2 cellular contexts compared by ENCODE assay signal in genomic region chr19:35549879-35550523, GRCh38.
TF ChIP-seq lines count a peak whose summit lies in the region.

No MANE protein-coding gene starts in this region.

TF ChIP-seq in GM12878, 131 proteins besides CTCF, POLR2A, EP300 and RAD21:
- TF ChIP-seq DPF2 (IDR thresholded peaks at IDR 0.05), result peak; percentile 41; the same call in 1 of the 2 replicates
- TF ChIP-seq, protein P1, sequence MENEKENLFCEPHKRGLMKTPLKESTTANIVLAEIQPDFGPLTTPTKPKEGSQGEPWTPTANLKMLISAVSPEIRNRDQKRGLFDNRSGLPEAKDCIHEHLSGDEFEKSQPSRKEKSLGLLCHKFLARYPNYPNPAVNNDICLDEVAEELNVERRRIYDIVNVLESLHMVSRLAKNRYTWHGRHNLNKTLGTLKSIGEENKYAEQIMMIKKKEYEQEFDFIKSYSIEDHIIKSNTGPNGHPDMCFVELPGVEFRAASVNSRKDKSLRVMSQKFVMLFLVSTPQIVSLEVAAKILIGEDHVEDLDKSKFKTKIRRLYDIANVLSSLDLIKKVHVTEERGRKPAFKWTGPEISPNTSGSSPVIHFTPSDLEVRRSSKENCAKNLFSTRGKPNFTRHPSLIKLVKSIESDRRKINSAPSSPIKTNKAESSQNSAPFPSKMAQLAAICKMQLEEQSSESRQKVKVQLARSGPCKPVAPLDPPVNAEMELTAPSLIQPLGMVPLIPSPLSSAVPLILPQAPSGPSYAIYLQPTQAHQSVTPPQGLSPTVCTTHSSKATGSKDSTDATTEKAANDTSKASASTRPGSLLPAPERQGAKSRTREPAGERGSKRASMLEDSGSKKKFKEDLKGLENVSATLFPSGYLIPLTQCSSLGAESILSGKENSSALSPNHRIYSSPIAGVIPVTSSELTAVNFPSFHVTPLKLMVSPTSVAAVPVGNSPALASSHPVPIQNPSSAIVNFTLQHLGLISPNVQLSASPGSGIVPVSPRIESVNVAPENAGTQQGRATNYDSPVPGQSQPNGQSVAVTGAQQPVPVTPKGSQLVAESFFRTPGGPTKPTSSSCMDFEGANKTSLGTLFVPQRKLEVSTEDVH (IDR thresholded peaks at IDR 0.05; ENCODE audit: low read depth, partially characterized antibody), result no peak
- no peak for TF ChIP-seq IKZF1 (conservative IDR thresholded peaks at IDR 0.05)

TF ChIP-seq in H1, 55 proteins besides CTCF, POLR2A, EP300 and RAD21:
- TF ChIP-seq SP1 (IDR thresholded peaks at IDR 0.05; ENCODE audit: low read depth, low read length) (no peak), NANOG (IDR thresholded peaks at IDR 0.05; ENCODE audit: insufficient read depth, low read depth, low read length, poor library complexity, severe bottlenecking) (no peak), FOSL1 (IDR thresholded peaks at IDR 0.05; ENCODE audit: insufficient read depth, low read depth, low read length) (no peak), YY1 (IDR thresholded peaks at IDR 0.05; ENCODE audit: low read depth, low read length) (no peak), CBX8 (IDR thresholded peaks at IDR 0.05; ENCODE audit: borderline replicate concordance, low read depth, low read length) (no peak), KDM4A (IDR thresholded peaks at IDR 0.05; ENCODE audit: low read depth, low read length, severe bottlenecking) (no peak), JUN (IDR thresholded peaks at IDR 0.05; ENCODE audit: low read depth, low read length) (no peak), MAFK (IDR thresholded peaks at IDR 0.05; ENCODE audit: low read depth, low read length) (no peak), SIX5 (IDR thresholded peaks at IDR 0.05; ENCODE audit: low read depth, low read length) (no peak), RXRA (IDR thresholded peaks at IDR 0.05; ENCODE audit: insufficient read depth, low read depth, low read length) (no peak), TBP (IDR thresholded peaks at IDR 0.05; ENCODE audit: low read depth, low read length) (no peak), ZNF274 (IDR thresholded peaks at IDR 0.05; ENCODE audit: borderline replicate concordance, extremely low read depth, low read length) (no peak)
